Comparison of ENCODE assay signal across 18 cellular contexts in genomic region chr12:50528800-50529199, GRCh38. TPM values are rescaled to one million over a fixed set of nuclear protein-coding genes. Genes with fewer than 3 reads are reported as not detected.
DNase-seq lines count a peak whose midpoint lies in the region; ATAC-seq lines count a peak whose summit lies in the region.
"Had no signal": no experiment of that assay in that cellular context is flagged by ENCODE, and none has a peak within 500 bp of the region (broad histone marks: within the 10 kb centered on the region; RNA-seq: fewer than 3 reads in every experiment).

No MANE protein-coding gene starts in this region.

- peaks cover 48% of the 10 kb centered on the region for H3K4me1 Mint-ChIP-seq in activated CD4-positive, alpha-beta T cell treated with anti-CD3 and anti-CD28 coated beads, Interleukin-2, amount 10 ng/mL, durations not matched to agents 7 days and 5 days
- peaks cover 31% of the 10 kb centered on the region for H3K4me1 Mint-ChIP-seq in T-helper 2 cell treated with Interferon-gamma antibody and Interleukin-4, amounts not matched to agents 5 μg/mL and 100 μg/mL, for 36 hours (ENCODE audit: low read depth)
- H3K4me1 Mint-ChIP-seq in dendritic cell treated with granulocyte-macrophage colony-stimulating factor and Interleukin-4, amounts not matched to agents 40 ng/mL and 50 ng/mL, for 4 days (ENCODE audit: low read depth) = peaks cover 29% of the 10 kb centered on the region
- H3K4me1 Mint-ChIP-seq in stimulated activated effector memory CD8-positive, alpha-beta T cell treated with anti-CD3 and anti-CD28 coated beads, Interleukin-12 subunit alpha, Interleukin-12 subunit beta, amount 100 ng/mL, for 72 hours = peaks cover 27% of the 10 kb centered on the region

- ATAC-seq in stimulated activated effector memory CD8-positive, alpha-beta T cell treated with anti-CD3 and anti-CD28 coated beads, Interleukin-12 subunit alpha, Interleukin-12 subunit beta, amount 100 ng/mL, for 72 hours = no peak
- no peak for ATAC-seq in HG03159 (IDR thresholded peaks at IDR 0.05; ENCODE audit: unreplicated experiment)
- ATAC-seq in HG02884 (IDR thresholded peaks at IDR 0.05; ENCODE audit: unreplicated experiment) = no peak
- ATAC-seq: effector memory CD8-positive, alpha-beta T cell had no signal

- H3K27me3 Mint-ChIP-seq in activated CD4-positive, alpha-beta T cell treated with anti-CD3 and anti-CD28 coated beads, Interleukin-2, amount 10 ng/mL, durations not matched to agents 7 days and 5 days = no peaks in the 10 kb centered on the region
- H3K27me3 Mint-ChIP-seq in T-helper 2 cell treated with Interferon-gamma antibody and Interleukin-4, amounts not matched to agents 5 μg/mL and 100 μg/mL, for 36 hours (ENCODE audit: low read depth) = no peaks in the 10 kb centered on the region
- H3K27me3 Mint-ChIP-seq in dendritic cell treated with granulocyte-macrophage colony-stimulating factor and Interleukin-4, amounts not matched to agents 40 ng/mL and 50 ng/mL, for 4 days = no peaks in the 10 kb centered on the region
- H3K27me3 Mint-ChIP-seq: effector memory CD8-positive, alpha-beta T cell had no signal

- peaks cover 32% of the 10 kb centered on the region for H3K36me3 Mint-ChIP-seq in activated CD4-positive, alpha-beta T cell treated with anti-CD3 and anti-CD28 coated beads, Interleukin-2, amount 10 ng/mL, durations not matched to agents 7 days and 5 days (ENCODE audit: low read depth)
- H3K36me3 Mint-ChIP-seq in T-helper 2 cell treated with Interferon-gamma antibody and Interleukin-4, amounts not matched to agents 5 μg/mL and 100 μg/mL, for 36 hours (ENCODE audit: low read depth) = peaks cover 16% of the 10 kb centered on the region
- H3K36me3 Mint-ChIP-seq in dendritic cell treated with granulocyte-macrophage colony-stimulating factor and Interleukin-4, amounts not matched to agents 40 ng/mL and 50 ng/mL, for 4 days (ENCODE audit: low read depth) = peaks cover 52% of the 10 kb centered on the region
- no peaks in the 10 kb centered on the region for H3K36me3 Mint-ChIP-seq in stimulated activated effector memory CD8-positive, alpha-beta T cell treated with anti-CD3 and anti-CD28 coated beads, Interleukin-12 subunit alpha, Interleukin-12 subunit beta, amount 100 ng/mL, for 72 hours

- POLR2A ChIA-PET in activated CD4-positive, alpha-beta T cell treated with anti-CD3 and anti-CD28 coated beads, Interleukin-2, amount 10 ng/mL, durations not matched to agents 7 days and 5 days (lab: Charles Lee) = no interaction called here

- intact Hi-C loops in dendritic cell treated with granulocyte-macrophage colony-stimulating factor and Interleukin-4, amounts not matched to agents 40 ng/mL and 50 ng/mL, for 4 days (cut with micrococcal nuclease) = no loop called here

- peak overlapping the region; percentile 73 for H3K27ac Mint-ChIP-seq in activated CD4-positive, alpha-beta T cell treated with anti-CD3 and anti-CD28 coated beads, Interleukin-2, amount 10 ng/mL, durations not matched to agents 7 days and 5 days
- peak overlapping the region; percentile 74 for H3K27ac Mint-ChIP-seq in T-helper 2 cell treated with Interferon-gamma antibody and Interleukin-4, amounts not matched to agents 5 μg/mL and 100 μg/mL, for 36 hours
- H3K27ac Mint-ChIP-seq in dendritic cell treated with granulocyte-macrophage colony-stimulating factor and Interleukin-4, amounts not matched to agents 40 ng/mL and 50 ng/mL, for 4 days = peak overlapping the region; percentile 63
- H3K27ac Mint-ChIP-seq in stimulated activated effector memory CD8-positive, alpha-beta T cell treated with anti-CD3 and anti-CD28 coated beads, Interleukin-12 subunit alpha, Interleukin-12 subunit beta, amount 100 ng/mL, for 72 hours = peak overlapping the region; percentile 6

- no peak for DNase-seq in activated CD4-positive, alpha-beta T cell treated with anti-CD3 and anti-CD28 coated beads, Interleukin-2, amount 10 ng/mL, durations not matched to agents 7 days and 5 days
- no peak for DNase-seq in activated CD4-positive, alpha-beta T cell treated with anti-CD3 and anti-CD28 coated beads for 4 hours
- no peak for DNase-seq in T-helper 2 cell treated with Interferon-gamma antibody and Interleukin-4, amounts not matched to agents 5 μg/mL and 100 μg/mL, for 36 hours (ENCODE audit: low spot score)
- DNase-seq in stimulated activated effector memory CD8-positive, alpha-beta T cell treated with anti-CD3 and anti-CD28 coated beads, Interleukin-12 subunit alpha, Interleukin-12 subunit beta, amount 100 ng/mL, for 72 hours (ENCODE audit: low spot score in 2 of 2) = no peak
- no peak for DNase-seq in activated gamma-delta T cell treated with Interleukin-2 at 50 U/mL for 16 hours
- DNase-seq: activated CD4-positive, alpha-beta T cell treated with anti-CD3 and anti-CD28 coated beads, Interleukin-2, amount 50 U/mL, for 1 hour; activated gamma-delta T cell; effector memory CD8-positive, alpha-beta T cell; NCI-H2029 treated with DMSO at 0.1 percent for 48 hours; NCI-H510A treated with DMSO at 0.1 percent for 48 hours; ovary; SIG-M5; stimulated activated CD4-positive, alpha-beta T cell treated with anti-CD3 and anti-CD28 coated beads, Interleukin-4, amount 100 ng/mL, for 24 hours; stimulated activated CD8-positive, alpha-beta memory T cell treated with anti-CD3 and anti-CD28 coated beads, Interleukin-4, amount 100 ng/mL, for 48 hours; trophoblast cell had no signal

- H3K9me3 Mint-ChIP-seq in activated CD4-positive, alpha-beta T cell treated with anti-CD3 and anti-CD28 coated beads, Interleukin-2, amount 10 ng/mL, durations not matched to agents 7 days and 5 days = no peaks in the 10 kb centered on the region
- no peaks in the 10 kb centered on the region for H3K9me3 Mint-ChIP-seq in T-helper 2 cell treated with Interferon-gamma antibody and Interleukin-4, amounts not matched to agents 5 μg/mL and 100 μg/mL, for 36 hours
- peaks cover 6% of the 10 kb centered on the region for H3K9me3 Mint-ChIP-seq in dendritic cell treated with granulocyte-macrophage colony-stimulating factor and Interleukin-4, amounts not matched to agents 40 ng/mL and 50 ng/mL, for 4 days
- no peaks in the 10 kb centered on the region for H3K9me3 Mint-ChIP-seq in stimulated activated effector memory CD8-positive, alpha-beta T cell treated with anti-CD3 and anti-CD28 coated beads, Interleukin-12 subunit alpha, Interleukin-12 subunit beta, amount 100 ng/mL, for 72 hours
- H3K9me3 Mint-ChIP-seq: effector memory CD8-positive, alpha-beta T cell had no signal

- CTCF ChIA-PET in activated CD4-positive, alpha-beta T cell treated with anti-CD3 and anti-CD28 coated beads, Interleukin-2, amount 10 ng/mL, durations not matched to agents 7 days and 5 days (lab: Charles Lee) = no interaction called here

- H3K4me3 Mint-ChIP-seq in activated CD4-positive, alpha-beta T cell treated with anti-CD3 and anti-CD28 coated beads, Interleukin-2, amount 10 ng/mL, durations not matched to agents 7 days and 5 days = peak overlapping the region; percentile 13
- H3K4me3 Mint-ChIP-seq in T-helper 2 cell treated with Interferon-gamma antibody and Interleukin-4, amounts not matched to agents 5 μg/mL and 100 μg/mL, for 36 hours = peak overlapping the region; percentile 32
- H3K4me3 Mint-ChIP-seq in dendritic cell treated with granulocyte-macrophage colony-stimulating factor and Interleukin-4, amounts not matched to agents 40 ng/mL and 50 ng/mL, for 4 days = no peak overlapping the region
- no peak overlapping the region for H3K4me3 Mint-ChIP-seq in stimulated activated effector memory CD8-positive, alpha-beta T cell treated with anti-CD3 and anti-CD28 coated beads, Interleukin-12 subunit alpha, Interleukin-12 subunit beta, amount 100 ng/mL, for 72 hours
- H3K4me3 Mint-ChIP-seq: effector memory CD8-positive, alpha-beta T cell had no signal

RNA-seq across cellular contexts. Expression of gene DIP2B, which starts 24.0 kb away (rescaled TPM):
- total RNA-seq in activated CD4-positive, alpha-beta T cell treated with anti-CD3 and anti-CD28 coated beads, Interleukin-2, amount 10 ng/mL, durations not matched to agents 7 days and 5 days = 10 to 100 TPM; 28.9 to 30.4 TPM

Comparison
In these comparisons a context has a peak if more than half of its experiments do, and no peak if none do; other contexts are left out.
1. H3K27ac Mint-ChIP-seq: peak in every context shown above with its lines; median percentile 74 in T-helper 2 cell treated with Interferon-gamma antibody and Interleukin-4, amounts not matched to agents 5 μg/mL and 100 μg/mL, for 36 hours; 73 in activated CD4-positive, alpha-beta T cell treated with anti-CD3 and anti-CD28 coated beads, Interleukin-2, amount 10 ng/mL, durations not matched to agents 7 days and 5 days; 63 in dendritic cell treated with granulocyte-macrophage colony-stimulating factor and Interleukin-4, amounts not matched to agents 40 ng/mL and 50 ng/mL, for 4 days; 6 in stimulated activated effector memory CD8-positive, alpha-beta T cell treated with anti-CD3 and anti-CD28 coated beads, Interleukin-12 subunit alpha, Interleukin-12 subunit beta, amount 100 ng/mL, for 72 hours.
2. H3K4me3 Mint-ChIP-seq: peak in activated CD4-positive, alpha-beta T cell treated with anti-CD3 and anti-CD28 coated beads, Interleukin-2, amount 10 ng/mL, durations not matched to agents 7 days and 5 days (single experiment) and T-helper 2 cell treated with Interferon-gamma antibody and Interleukin-4, amounts not matched to agents 5 μg/mL and 100 μg/mL, for 36 hours (single experiment); none in dendritic cell treated with granulocyte-macrophage colony-stimulating factor and Interleukin-4, amounts not matched to agents 40 ng/mL and 50 ng/mL, for 4 days (single experiment) and stimulated activated effector memory CD8-positive, alpha-beta T cell treated with anti-CD3 and anti-CD28 coated beads, Interleukin-12 subunit alpha, Interleukin-12 subunit beta, amount 100 ng/mL, for 72 hours (single experiment).